In the genomic region with DNA sequence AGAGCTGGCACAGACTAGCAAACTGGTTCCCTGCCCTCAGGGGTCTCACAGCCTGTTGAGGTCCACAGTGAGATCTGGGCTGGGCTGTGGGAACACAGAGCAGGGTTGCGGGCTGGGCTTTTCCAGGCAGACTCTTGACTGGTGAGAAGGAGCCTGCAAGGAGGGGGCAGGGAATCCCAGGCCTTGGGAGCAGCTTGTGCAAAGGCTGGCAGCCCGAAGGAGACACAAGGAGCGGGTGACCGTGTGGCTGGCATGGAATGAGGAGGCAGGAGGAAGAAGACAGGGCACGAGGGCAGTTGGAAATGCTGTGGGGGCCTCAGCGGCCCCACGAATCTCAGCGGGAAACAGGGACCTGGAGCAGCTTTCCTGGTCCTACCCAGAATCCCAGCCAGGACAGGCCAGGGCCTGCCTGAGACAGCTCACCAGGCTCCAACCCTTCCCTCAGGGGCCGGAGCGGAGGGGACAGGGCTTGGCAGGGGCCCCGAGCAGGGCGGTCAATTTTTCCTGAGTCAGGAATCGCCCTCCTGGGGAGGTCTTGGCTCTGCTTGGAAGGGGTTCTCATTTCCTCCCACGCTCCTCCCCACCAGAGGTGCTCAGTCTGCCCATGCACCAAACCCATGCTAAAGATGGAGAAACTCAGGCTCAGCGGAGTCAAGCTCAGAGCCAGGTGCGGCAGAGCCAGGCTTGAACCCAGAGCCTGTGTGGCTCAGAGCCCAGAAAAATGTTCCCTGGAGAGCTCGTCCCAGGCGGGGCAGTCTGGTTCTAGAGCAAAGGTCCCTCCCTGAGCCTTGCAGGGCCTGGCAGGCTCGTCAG, we compare ENCODE assay signal across 16 cellular contexts. TPM values are rescaled to one million over a fixed set of nuclear protein-coding genes. Genes with fewer than 3 reads are reported as not detected.
A peak's percentile ranks its signal among the peaks of the same experiment; 100 is the strongest.
DNase-seq lines count a peak whose midpoint lies in the region; ATAC-seq, FAIRE-seq and TF ChIP-seq lines count a peak whose summit lies in the region.
"Had no signal": no experiment of that assay in that cellular context is flagged by ENCODE, and none has a peak within 500 bp of the region (broad histone marks: within the 10 kb centered on the region; RNA-seq: fewer than 3 reads in every experiment).

No MANE protein-coding gene starts in this region.

- no peak overlapping the region for H2AFZ ChIP-seq in PC-3 (ENCODE audit: low read length)

- H3K4me2 ChIP-seq in A549 = no peak overlapping the region
- no peak overlapping the region for H3K4me2 ChIP-seq in PC-3 (ENCODE audit: low read length)

- H3F3A ChIP-seq in PC-3 (ENCODE audit: low read length, unreplicated experiment) = no peaks in the 10 kb centered on the region

- no peaks in the 10 kb centered on the region for H3K9me2 ChIP-seq in PC-3 (replicated peaks; ENCODE audit: low read length)

- H3K27me3 ChIP-seq in lower lobe of right lung (ENCODE audit: low read depth) (no peaks in the 10 kb centered on the region), PC-3 (ENCODE audit: low read length) (no peaks in the 10 kb centered on the region)
- H3K27me3 ChIP-seq: colonic mucosa, vagina had no signal

- TF ChIP-seq POLR2A in A549 (IDR thresholded peaks at IDR 0.05; ENCODE audit: low read length) = no peak

- BruUV-seq in PC-3 (replicated peaks; lab: Mats Ljungman, UMichigan) = no TSS peak

- no peak for FAIRE-seq in A549 (lab: Jason Lieb, UNC)

- H3K4me3 ChIP-seq in A549 (no peak overlapping the region), lower lobe of right lung (no peak overlapping the region), PC-3 (ENCODE audit: low read length) (no peak overlapping the region)
- H3K4me3 ChIP-seq: colonic mucosa, vagina had no signal

- H3K9me3 ChIP-seq in A549 (no peaks in the 10 kb centered on the region), lower lobe of right lung (no peaks in the 10 kb centered on the region), PC-3 (ENCODE audit: low read length) (no peaks in the 10 kb centered on the region)
- H3K9me3 ChIP-seq: Caco-2, colonic mucosa, neutrophil, vagina had no signal

- intact Hi-C loops in lower lobe of right lung (cut with DNase I) = no loop called here
- intact Hi-C loops in PC-3 (cut with micrococcal nuclease) = no loop called here

- TF ChIP-seq RAD21 in A549 (conservative IDR thresholded peaks at IDR 0.05 in 1 of 2, IDR thresholded peaks at IDR 0.05 in 1 of 2) = no peak

- POLR2A ChIA-PET in A549 (lab: Yijun Ruan, JAX) = interaction anchor here (0.6 to 1.4 kb wide), 2 partner anchors 16 to 19 kb away, joined by 3 to 4 read pairs; no protein-coding TSS in a partner anchor
- POLR2A ChIA-PET in PC-3 (lab: Charles Lee; ENCODE audit: unreplicated experiment) = no interaction called here

- H3K27ac ChIP-seq in A549 (peak overlapping the region; percentile 56 to 76; a peak in 5 of 6 replicates), epithelial cell of prostate (peak overlapping the region; percentile 59), lower lobe of right lung (no peak overlapping the region), PC-3 (ENCODE audit: low read length) (no peak overlapping the region)
- H3K27ac ChIP-seq: colonic mucosa, neutrophil, vagina had no signal

- no peaks in the 10 kb centered on the region for H3K79me2 ChIP-seq in PC-3 (ENCODE audit: low read length)

- DNase-seq in A549 (ENCODE audit: low read depth in 1 of 2, low spot score in 1 of 2) (no peak), NCI-H446 (lab: John Stamatoyannopoulos, UW) (peak; percentile 10 to 77), epithelial cell of prostate (ENCODE audit: low read depth, low spot score) (no peak), lower lobe of right lung (no peak), germinal center (ENCODE audit: low spot score) (no peak), NCI-H510A treated with DMSO at 0.1 percent for 48 hours (lab: John Stamatoyannopoulos, UW) (no peak), PC-3 (no peak)
- DNase-seq: activated CD8-positive, alpha-beta memory T cell treated with anti-CD3 and anti-CD28 coated beads, Interleukin-2, amount 10 ng/mL, durations not matched to agents 7 days and 5 days; Caco-2; colonic mucosa; foreskin melanocyte; SHP77 treated with DMSO at 0.1 percent for 48 hours had no signal

- H3K9ac ChIP-seq in PC-3 (ENCODE audit: low read length) = no peak overlapping the region

- TF ChIP-seq EP300 in A549 (IDR thresholded peaks at IDR 0.05) = no peak

- ATAC-seq in A549 = peak in 1 of 2 experiments; percentile 29; a peak in 2 of 6 replicates
- ATAC-seq in lower lobe of right lung = peak; percentile 22 to 40
- ATAC-seq in PC-3 = no peak
- no peak for ATAC-seq in HG03521 (IDR thresholded peaks at IDR 0.05; ENCODE audit: unreplicated experiment)
- ATAC-seq: activated CD8-positive, alpha-beta memory T cell treated with anti-CD3 and anti-CD28 coated beads, Interleukin-2, amount 10 ng/mL, durations not matched to agents 7 days and 5 days; activated naive CD4-positive, alpha-beta T cell treated with anti-CD3 and anti-CD28 coated beads, Interleukin-2, amount 50 U/mL, for 72 hours had no signal

- no peaks in the 10 kb centered on the region for H4K20me1 ChIP-seq in PC-3 (ENCODE audit: low read length)

- H3K4me1 ChIP-seq in A549 = peaks cover 10% of the 10 kb centered on the region; the same call in 2 of the 3 replicates
- no peaks in the 10 kb centered on the region for H3K4me1 ChIP-seq in lower lobe of right lung
- H3K4me1 ChIP-seq in PC-3 (ENCODE audit: insufficient read depth, low read length) = no peaks in the 10 kb centered on the region
- H3K4me1 ChIP-seq: Caco-2, colonic mucosa, vagina had no signal

- H3K36me3 ChIP-seq in lower lobe of right lung (no peaks in the 10 kb centered on the region), PC-3 (ENCODE audit: low read depth, low read length) (no peaks in the 10 kb centered on the region)
- H3K36me3 ChIP-seq: colonic mucosa, neutrophil, vagina had no signal

- no peak for TF ChIP-seq CTCF in A549 (IDR thresholded peaks at IDR 0.05)
- no peak for TF ChIP-seq CTCF in lower lobe of right lung (IDR thresholded peaks at IDR 0.05)
- TF ChIP-seq CTCF in PC-3 (conservative IDR thresholded peaks at IDR 0.05; ENCODE audit: low read depth, low read length) = no peak

- 83% methylated on average over 19 of the region's 19 CpGs for WGBS in A549 (ENCODE audit: missing lambda C conversion rate)

- CTCF ChIA-PET in A549 (lab: Yijun Ruan, JAX) = interaction anchor here (0.6 to 5.1 kb wide), 12 partner anchors 10 to 696 kb away, joined by 3 to 23 read pairs (median 4); partner anchors contain the start of gene ZC3H7A
- CTCF ChIA-PET in PC-3 (lab: Charles Lee) = no interaction called here

TF ChIP-seq in A549, 52 proteins besides CTCF, POLR2A, EP300 and RAD21:
- no peak for TF ChIP-seq BCL3 (IDR thresholded peaks at IDR 0.05)

RNA-seq across cellular contexts. Expression of gene SNN, which starts 9.2 kb away (rescaled TPM):
- polyA plus RNA-seq in A549 (2011; rRNA removed) (6.3 and 6.7 TPM in 2 replicates), A549 (2017; fragmentation: RNase III; extraction: RNeasy Plus Mini Kit Qiagen cat#74134 plus additional on column Dnase treatment) (8.9 to 10.7 TPM (median 9.7 TPM) in 3 replicates)
- polyA plus RNA-seq in A549 (2012; cell fraction: cytosol; rRNA removed) = 5.9 and 8.5 TPM in 2 replicates
- polyA plus RNA-seq in A549 (2012; cell fraction: nucleus; rRNA removed) = 3.6 and 5.0 TPM in 2 replicates
- 4.3 and 4.4 TPM in 2 replicates for polyA minus RNA-seq in A549 (2011; rRNA and poly(A)+ RNA removed)
- total RNA-seq in lower lobe of right lung (25.5 TPM), PC-3 (2014; rRNA removed) (4.3 and 5.4 TPM in 2 replicates)

Comparison
In these comparisons a context has a peak if more than half of its experiments do, and no peak if none do; other contexts are left out.
1. ATAC-seq: peak in lower lobe of right lung (2 of 2); none in PC-3 (single experiment) and HG03521 (single experiment).
2. DNase-seq: peak in NCI-H446 (2 of 2); none in A549 (0 of 2), epithelial cell of prostate (single experiment), lower lobe of right lung (single experiment), germinal center (single experiment), NCI-H510A treated with DMSO at 0.1 percent for 48 hours (single experiment) and PC-3 (single experiment).
3. H3K27ac ChIP-seq: peak in A549 (2 of 2) and epithelial cell of prostate (single experiment); none in lower lobe of right lung (single experiment) and PC-3 (single experiment).